Comparison of ENCODE assay signal across 12 cellular contexts in genomic region chr10:15166325-15166724, GRCh38. TPM values are rescaled to one million over a fixed set of nuclear protein-coding genes. Genes with fewer than 3 reads are reported as not detected.
DNase-seq lines count a peak whose midpoint lies in the region; ATAC-seq and TF ChIP-seq lines count a peak whose summit lies in the region.
"Had no signal": no experiment of that assay in that cellular context is flagged by ENCODE, and none has a peak within 500 bp of the region (broad histone marks: within the 10 kb centered on the region; RNA-seq: fewer than 3 reads in every experiment).

No MANE protein-coding gene starts in this region.

- peak overlapping the region; percentile 90 for H3K4me3 Mint-ChIP-seq in activated CD8-positive, alpha-beta T cell treated with anti-CD3 and anti-CD28 coated beads, Interleukin-2, amount 10 ng/mL, durations not matched to agents 7 days and 5 days

- H3K4me2 ChIP-seq in hepatocyte: peak overlapping the region; percentile 92

- 78% methylated on average over 2 of the region's 2 CpGs for WGBS in hepatocyte (ENCODE audit: low lambda C conversion rate, missing lambda C conversion rate)
- WGBS in thymus: 91% methylated on average over 2 of the region's 2 CpGs

- POLR2A ChIA-PET in activated CD8-positive, alpha-beta T cell treated with anti-CD3 and anti-CD28 coated beads, Interleukin-2, amount 10 ng/mL, durations not matched to agents 7 days and 5 days (lab: Charles Lee): interaction anchor here (1.6 kb wide), 1 partner anchor 43 kb away, joined by 4 read pairs; no protein-coding TSS in a partner anchor

- no peak overlapping the region for H3K27ac Mint-ChIP-seq in activated CD8-positive, alpha-beta T cell treated with anti-CD3 and anti-CD28 coated beads, Interleukin-2, amount 10 ng/mL, durations not matched to agents 7 days and 5 days

- H3K27me3 Mint-ChIP-seq in activated CD8-positive, alpha-beta T cell treated with anti-CD3 and anti-CD28 coated beads, Interleukin-2, amount 10 ng/mL, durations not matched to agents 7 days and 5 days (ENCODE audit: low read depth): no peaks in the 10 kb centered on the region

- no peak overlapping the region for H2AFZ ChIP-seq in hepatocyte

- H3K36me3 Mint-ChIP-seq in activated CD8-positive, alpha-beta T cell treated with anti-CD3 and anti-CD28 coated beads, Interleukin-2, amount 10 ng/mL, durations not matched to agents 7 days and 5 days (ENCODE audit: low read depth): peaks cover 14% of the 10 kb centered on the region

- H3K4me1 Mint-ChIP-seq in activated CD8-positive, alpha-beta T cell treated with anti-CD3 and anti-CD28 coated beads, Interleukin-2, amount 10 ng/mL, durations not matched to agents 7 days and 5 days (ENCODE audit: low read depth): peaks cover 53% of the 10 kb centered on the region

- no peak for DNase-seq in left ventricle myocardium inferior
- DNase-seq in left cardiac atrium: no peak
- DNase-seq in activated CD8-positive, alpha-beta T cell treated with anti-CD3 and anti-CD28 coated beads, Interleukin-2, amount 10 ng/mL, durations not matched to agents 7 days and 5 days: no peak
- DNase-seq in hepatocyte (ENCODE audit: low spot score): no peak
- DNase-seq in CD1c-positive myeloid dendritic cell (ENCODE audit: extremely low spot score): no peak
- no peak for DNase-seq in caudate nucleus (lab: John Stamatoyannopoulos, UW)
- no peak for DNase-seq in erythroblast (lab: John Stamatoyannopoulos, UW)
- DNase-seq: central memory CD4-positive, alpha-beta T cell; NCI-H2081 treated with DMSO at 0.1 percent for 48 hours; stimulated activated CD4-positive, alpha-beta T cell treated with anti-CD3 and anti-CD28 coated beads, Interleukin-1b, Interleukin-23, amount 100 ng/mL, for 48 hours had no signal

- H3K27ac ChIP-seq in left ventricle myocardium inferior (replicated peaks) (peak overlapping the region; percentile 97), hepatocyte (no peak overlapping the region), thymus (ENCODE audit: low read depth) (no peak overlapping the region), caudate nucleus (ENCODE audit: low read depth, low read length) (no peak overlapping the region)
- H3K27ac ChIP-seq: C4-2B had no signal

- intact Hi-C loops in left ventricle myocardium inferior (cut with micrococcal nuclease): no loop called here
- intact Hi-C loops in left cardiac atrium (cut with DNase I): no loop called here

- ATAC-seq in left cardiac atrium: no peak
- ATAC-seq in activated CD8-positive, alpha-beta T cell treated with anti-CD3 and anti-CD28 coated beads, Interleukin-2, amount 10 ng/mL, durations not matched to agents 7 days and 5 days: no peak

- no peaks in the 10 kb centered on the region for H3K9me3 Mint-ChIP-seq in activated CD8-positive, alpha-beta T cell treated with anti-CD3 and anti-CD28 coated beads, Interleukin-2, amount 10 ng/mL, durations not matched to agents 7 days and 5 days (ENCODE audit: insufficient read depth)

- H3K4me3 ChIP-seq in left ventricle myocardium inferior (peak overlapping the region; percentile 98), hepatocyte (no peak overlapping the region), thymus (ENCODE audit: low read length) (peak overlapping the region; percentile 98)

- H3K79me2 ChIP-seq in hepatocyte: peaks cover 59% of the 10 kb centered on the region

- no peaks in the 10 kb centered on the region for H3K9me3 ChIP-seq in left ventricle myocardium inferior (replicated peaks)
- no peaks in the 10 kb centered on the region for H3K9me3 ChIP-seq in hepatocyte (ENCODE audit: low read depth)
- H3K9me3 ChIP-seq in thymus (ENCODE audit: control insufficient read depth): no peaks in the 10 kb centered on the region

- H3K4me1 ChIP-seq in left ventricle myocardium inferior: peaks cover 61% of the 10 kb centered on the region
- peaks cover 14% of the 10 kb centered on the region for H3K4me1 ChIP-seq in hepatocyte (ENCODE audit: insufficient read depth)
- H3K4me1 ChIP-seq in thymus (ENCODE audit: control insufficient read depth, insufficient read depth, low read length): peaks cover 14% of the 10 kb centered on the region

- TF ChIP-seq CTCF in left ventricle myocardium inferior (IDR thresholded peaks at IDR 0.05; ENCODE audit: borderline replicate concordance): no peak
- TF ChIP-seq CTCF in hepatocyte (IDR thresholded peaks at IDR 0.05; ENCODE audit: poor library complexity): no peak

- no peaks in the 10 kb centered on the region for H3K27me3 ChIP-seq in left ventricle myocardium inferior (ENCODE audit: low read depth)
- no peaks in the 10 kb centered on the region for H3K27me3 ChIP-seq in hepatocyte
- no peaks in the 10 kb centered on the region for H3K27me3 ChIP-seq in thymus (ENCODE audit: control insufficient read depth, insufficient read depth)

- TF ChIP-seq POLR2A in erythroblast (IDR thresholded peaks at IDR 0.05; ENCODE audit: low read length): no peak

- no peaks in the 10 kb centered on the region for H4K20me1 ChIP-seq in hepatocyte (ENCODE audit: insufficient read depth, poor library complexity, severe bottlenecking)

- CTCF ChIA-PET in activated CD8-positive, alpha-beta T cell treated with anti-CD3 and anti-CD28 coated beads, Interleukin-2, amount 10 ng/mL, durations not matched to agents 7 days and 5 days (lab: Charles Lee): interaction anchor here (0.9 to 2.4 kb wide), 8 partner anchors 25 to 205 kb away, joined by 3 to 16 read pairs (median 6); partner anchors contain the start of gene FAM171A1

- H3K9me2 ChIP-seq in hepatocyte (replicated peaks; ENCODE audit: insufficient read depth): no peaks in the 10 kb centered on the region

- H3K36me3 ChIP-seq in left ventricle myocardium inferior (no peaks in the 10 kb centered on the region), hepatocyte (replicated peaks; ENCODE audit: insufficient read depth, low read depth) (no peaks in the 10 kb centered on the region), thymus (ENCODE audit: control insufficient read depth, insufficient read depth) (no peaks in the 10 kb centered on the region)

RNA-seq across cellular contexts. Expression of gene NMT2, which starts 2.2 kb away (rescaled TPM):
- total RNA-seq in left ventricle myocardium inferior (12.4 TPM), left cardiac atrium (10 to 100 TPM; 14.0 to 15.8 TPM), hepatocyte (21.3 and 23.4 TPM in 2 replicates)
- total RNA-seq in activated CD8-positive, alpha-beta T cell treated with anti-CD3 and anti-CD28 coated beads, Interleukin-2, amount 10 ng/mL, durations not matched to agents 7 days and 5 days: 10 to 100 TPM; 30.2 to 36.5 TPM
- polyA plus RNA-seq in hepatocyte (14.7 and 15.0 TPM in 2 replicates), thymus (19.6 TPM)
